In the genomic region with DNA sequence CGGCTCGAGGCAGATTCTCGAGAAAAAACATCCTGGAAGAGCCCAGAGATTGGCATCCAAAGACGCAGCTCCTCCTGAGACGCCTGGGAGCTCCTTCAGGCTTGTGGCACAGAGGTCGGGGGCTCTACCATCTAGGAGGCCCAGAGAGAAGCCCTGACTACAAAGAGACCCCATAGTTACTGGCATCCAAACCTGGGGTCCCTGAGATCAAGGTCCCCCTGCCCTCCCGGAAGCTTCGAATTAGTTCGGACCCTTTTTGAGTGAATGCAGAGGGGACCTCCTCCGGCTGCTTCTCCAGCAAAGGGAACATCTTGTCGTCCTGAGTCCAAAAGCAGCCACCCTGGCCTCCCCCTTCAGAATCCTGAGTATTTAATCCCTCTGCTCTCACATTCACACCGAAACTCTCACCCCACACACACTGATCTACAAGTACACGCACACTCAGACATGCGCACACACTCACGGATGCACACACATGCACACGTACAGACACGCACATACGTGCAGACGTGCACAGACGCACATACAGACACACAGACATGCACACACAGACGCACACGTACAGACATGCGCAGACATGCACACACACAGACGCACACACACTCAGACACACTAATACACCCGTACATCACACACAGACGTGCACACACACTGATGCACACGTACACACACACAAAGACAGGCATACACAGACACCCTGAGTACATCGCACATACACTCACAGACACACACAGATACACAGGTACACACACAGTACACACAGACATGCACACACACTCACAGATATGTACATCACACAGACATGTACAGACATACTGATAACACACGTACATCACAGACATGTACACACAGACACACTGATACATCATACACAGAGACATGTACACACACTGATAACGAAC, we compare ENCODE assay signal across 1 cellular context.
TF ChIP-seq lines count a peak whose summit lies in the region.

No MANE protein-coding gene starts in this region.

TF ChIP-seq in H1, 55 proteins besides CTCF, POLR2A, EP300 and RAD21:
- no peak for TF ChIP-seq RBBP5 (IDR thresholded peaks at IDR 0.05; ENCODE audit: borderline replicate concordance, low read depth, low read length)
- no peak for TF ChIP-seq HDAC6 (IDR thresholded peaks at IDR 0.05; ENCODE audit: low read depth, low read length)
- no peak for TF ChIP-seq NANOG (IDR thresholded peaks at IDR 0.05; ENCODE audit: insufficient read depth, low read depth, low read length, poor library complexity, severe bottlenecking)
